21 cellular contexts compared by ENCODE assay signal in the genomic region with DNA sequence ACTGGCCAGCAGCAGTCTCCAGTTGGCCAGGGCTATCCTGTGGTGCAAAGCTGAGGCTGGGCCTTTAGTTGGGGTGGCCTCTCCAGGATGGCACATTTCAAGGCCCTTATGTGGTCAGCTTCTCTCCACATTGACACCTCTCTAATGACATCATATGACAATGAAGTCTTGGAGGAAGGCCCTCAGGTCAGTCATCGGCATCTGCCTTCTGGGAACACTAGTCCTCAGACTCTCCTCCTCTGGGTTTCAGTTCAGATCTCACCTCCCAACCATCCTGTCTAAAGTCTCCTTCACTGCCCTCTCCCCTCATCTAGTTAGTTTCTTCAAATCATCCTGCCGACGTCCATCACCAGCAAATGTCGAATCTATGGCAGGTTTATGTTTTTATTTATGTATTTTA. TPM values are rescaled to one million over a fixed set of nuclear protein-coding genes. Genes with fewer than 3 reads are reported as not detected.
"Had no signal": no experiment of that assay in that cellular context is flagged by ENCODE, and none has a peak within 500 bp of the region (broad histone marks: within the 10 kb centered on the region; RNA-seq: fewer than 3 reads in every experiment).

No MANE protein-coding gene starts in this region.

- H3K4me3 Mint-ChIP-seq: activated CD8-positive, alpha-beta T cell treated with anti-CD3 and anti-CD28 coated beads for 36 hours; activated naive CD4-positive, alpha-beta T cell treated with anti-CD3 and anti-CD28 coated beads, Interleukin-2, amount 10 ng/mL, durations not matched to agents 7 days and 5 days; activated naive CD8-positive, alpha-beta T cell treated with anti-CD3 and anti-CD28 coated beads for 36 hours; activated T-cell treated with anti-CD3 and anti-CD28 coated beads, Interleukin-2, amount 50 U/mL, for 72 hours; T-helper 1 cell treated with Interleukin-12 subunit alpha and Interleukin-12 subunit beta and Interleukin-4 antibody, amounts not matched to agents 30 μg/mL and 1 μg/mL, for 36 hours had no signal

- DNase-seq: activated CD4-positive, alpha-beta T cell treated with anti-CD3 and anti-CD28 coated beads for 4 hours; activated CD8-positive, alpha-beta memory T cell treated with anti-CD3 and anti-CD28 coated beads, Interleukin-2, amount 50 U/mL, for 4 hours; activated CD8-positive, alpha-beta T cell treated with anti-CD3 and anti-CD28 coated beads for 36 hours; activated gamma-delta T cell treated with Interleukin-2 at 50 U/mL for 16 hours; activated naive CD4-positive, alpha-beta T cell treated with anti-CD3 and anti-CD28 coated beads, Interleukin-2, amount 10 ng/mL, durations not matched to agents 7 days and 5 days; activated naive CD8-positive, alpha-beta T cell treated with anti-CD3 and anti-CD28 coated beads for 36 hours; activated T-cell treated with anti-CD3 and anti-CD28 coated beads, Interleukin-2, amount 50 U/mL, for 72 hours; MG63; MV-4-11; NCI-H1092 treated with DMSO at 0.1 percent for 48 hours; NCI-H1417 treated with DMSO at 0.1 percent for 48 hours; NCI-H1694; NCI-H2081; NCI-H510A treated with DMSO at 0.1 percent for 48 hours; PC-3; SHP77 had no signal

- H3K9me3 Mint-ChIP-seq: activated CD8-positive, alpha-beta T cell treated with anti-CD3 and anti-CD28 coated beads for 36 hours; activated naive CD4-positive, alpha-beta T cell treated with anti-CD3 and anti-CD28 coated beads, Interleukin-2, amount 10 ng/mL, durations not matched to agents 7 days and 5 days; activated naive CD8-positive, alpha-beta T cell treated with anti-CD3 and anti-CD28 coated beads for 36 hours; activated T-cell treated with anti-CD3 and anti-CD28 coated beads, Interleukin-2, amount 50 U/mL, for 72 hours; activated T-helper 2 cell treated with anti-CD3 and anti-CD28 coated beads, Interferon-gamma antibody, Interleukin-2, Interleukin-4, amounts not matched to agents 10 μg/mL and 5 μg/mL and 100 μg/mL, durations not matched to agents 14 hours and 24 hours and 36 hours; T-helper 1 cell treated with Interleukin-12 subunit alpha and Interleukin-12 subunit beta and Interleukin-4 antibody, amounts not matched to agents 30 μg/mL and 1 μg/mL, for 36 hours had no signal

- H3K9me3 ChIP-seq: MG63, SJSA1 had no signal

- H3K36me3 Mint-ChIP-seq: activated naive CD4-positive, alpha-beta T cell treated with anti-CD3 and anti-CD28 coated beads, Interleukin-2, amount 10 ng/mL, durations not matched to agents 7 days and 5 days; activated naive CD8-positive, alpha-beta T cell treated with anti-CD3 and anti-CD28 coated beads for 36 hours had no signal

- H3K27ac Mint-ChIP-seq: activated CD8-positive, alpha-beta T cell treated with anti-CD3 and anti-CD28 coated beads for 36 hours; activated naive CD4-positive, alpha-beta T cell treated with anti-CD3 and anti-CD28 coated beads, Interleukin-2, amount 10 ng/mL, durations not matched to agents 7 days and 5 days; activated naive CD8-positive, alpha-beta T cell treated with anti-CD3 and anti-CD28 coated beads for 36 hours; activated T-cell treated with anti-CD3 and anti-CD28 coated beads, Interleukin-2, amount 50 U/mL, for 72 hours; activated T-helper 2 cell treated with anti-CD3 and anti-CD28 coated beads, Interferon-gamma antibody, Interleukin-2, Interleukin-4, amounts not matched to agents 10 μg/mL and 5 μg/mL and 100 μg/mL, durations not matched to agents 14 hours and 24 hours and 36 hours; T-helper 1 cell treated with Interleukin-12 subunit alpha and Interleukin-12 subunit beta and Interleukin-4 antibody, amounts not matched to agents 30 μg/mL and 1 μg/mL, for 36 hours had no signal

- ATAC-seq: activated CD4-positive, CD25-positive, alpha-beta regulatory T cell treated with anti-CD3 and anti-CD28 coated beads, Interleukin-2, amount 50 U/mL, for 24 hours; activated CD8-positive, alpha-beta T cell treated with anti-CD3 and anti-CD28 coated beads for 36 hours; activated T-cell treated with anti-CD3 and anti-CD28 coated beads, Interleukin-2, amount 50 U/mL, for 72 hours; PC-3; SK-N-SH treated with all-trans-retinoic acid at 6 μM for 48 hours had no signal

- H3K4me3 ChIP-seq: MG63, SJSA1 had no signal

- H3K27ac ChIP-seq: SJSA1 had no signal

- H3K36me3 ChIP-seq: SJSA1 had no signal

- H3K27me3 ChIP-seq: MG63 had no signal

RNA-seq across cellular contexts. Expression of a gene that starts 8.9 kb away (rescaled TPM):
- total RNA-seq: activated CD8-positive, alpha-beta T cell treated with anti-CD3 and anti-CD28 coated beads for 36 hours; activated naive CD8-positive, alpha-beta T cell treated with anti-CD3 and anti-CD28 coated beads for 36 hours; activated T-helper 2 cell treated with anti-CD3 and anti-CD28 coated beads, Interferon-gamma antibody, Interleukin-2, Interleukin-4, amounts not matched to agents 10 μg/mL and 5 μg/mL and 100 μg/mL, durations not matched to agents 14 hours and 24 hours and 36 hours; SJSA1 had no signal

RNA-seq across cellular contexts. Expression of a gene that starts 16.6 kb away (rescaled TPM):
- total RNA-seq: activated CD8-positive, alpha-beta T cell treated with anti-CD3 and anti-CD28 coated beads for 36 hours; activated naive CD8-positive, alpha-beta T cell treated with anti-CD3 and anti-CD28 coated beads for 36 hours; activated T-cell treated with anti-CD3 and anti-CD28 coated beads, Interleukin-2, amount 50 U/mL, for 72 hours; activated T-helper 2 cell treated with anti-CD3 and anti-CD28 coated beads, Interferon-gamma antibody, Interleukin-2, Interleukin-4, amounts not matched to agents 10 μg/mL and 5 μg/mL and 100 μg/mL, durations not matched to agents 14 hours and 24 hours and 36 hours; PC-3; SJSA1 had no signal

RNA-seq across cellular contexts. Expression of a gene that starts 20.8 kb away (rescaled TPM):
- total RNA-seq: activated CD8-positive, alpha-beta T cell treated with anti-CD3 and anti-CD28 coated beads for 36 hours; activated naive CD8-positive, alpha-beta T cell treated with anti-CD3 and anti-CD28 coated beads for 36 hours; activated T-helper 2 cell treated with anti-CD3 and anti-CD28 coated beads, Interferon-gamma antibody, Interleukin-2, Interleukin-4, amounts not matched to agents 10 μg/mL and 5 μg/mL and 100 μg/mL, durations not matched to agents 14 hours and 24 hours and 36 hours; PC-3; SJSA1 had no signal
